9 cellular contexts compared by ENCODE assay signal in the genomic region with DNA sequence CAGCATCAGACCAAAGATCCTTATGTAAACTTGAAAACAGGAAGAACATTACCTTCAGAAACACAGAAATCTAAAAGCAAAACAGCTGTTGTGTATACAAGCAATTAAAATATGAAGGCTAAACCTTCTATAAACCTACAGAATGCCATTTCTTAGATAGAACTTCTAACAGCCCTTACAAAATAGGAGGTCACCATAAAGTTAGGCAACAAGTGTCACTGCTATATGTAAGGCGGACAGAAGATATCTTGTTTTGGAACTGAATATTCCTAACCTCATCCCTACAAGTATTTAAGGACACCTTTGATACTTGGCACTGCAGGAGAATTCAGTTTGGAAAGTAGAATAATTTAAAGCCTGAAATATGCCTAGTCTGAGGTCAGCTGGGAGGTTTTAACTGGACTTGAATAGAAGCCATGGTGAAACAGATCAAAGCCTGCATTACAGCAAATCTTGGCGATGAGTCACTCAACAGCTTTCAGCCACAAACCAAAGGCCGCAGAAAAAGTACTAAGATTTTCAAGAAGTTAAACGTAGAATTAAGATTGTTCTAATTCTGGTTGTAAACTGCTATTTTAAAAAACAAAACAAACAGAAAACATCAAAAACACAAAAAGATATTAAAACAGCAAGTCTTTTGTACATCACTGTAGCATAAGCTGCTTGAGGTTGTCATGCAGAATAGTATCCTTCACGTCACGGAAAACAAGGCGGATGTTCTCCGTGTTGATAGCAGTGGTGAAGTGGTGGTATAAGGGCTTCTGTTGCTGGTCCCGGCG. TPM values are rescaled to one million over a fixed set of nuclear protein-coding genes. Genes with fewer than 3 reads are reported as not detected.
A peak's percentile ranks its signal among the peaks of the same experiment; 100 is the strongest.
DNase-seq lines count a peak whose midpoint lies in the region; ATAC-seq, FAIRE-seq and TF ChIP-seq lines count a peak whose summit lies in the region.
"Had no signal": no experiment of that assay in that cellular context is flagged by ENCODE, and none has a peak within 500 bp of the region (broad histone marks: within the 10 kb centered on the region; RNA-seq: fewer than 3 reads in every experiment).

No MANE protein-coding gene starts in this region.

- no peak for TF ChIP-seq RAD21 in A549 (conservative IDR thresholded peaks at IDR 0.05 in 1 of 2, IDR thresholded peaks at IDR 0.05 in 1 of 2)

- H3K36me3 Mint-ChIP-seq in activated CD4-positive, alpha-beta memory T cell treated with anti-CD3 and anti-CD28 coated beads, Interleukin-2, amount 10 ng/mL, durations not matched to agents 7 days and 5 days (ENCODE audit: low read depth) = peaks cover 76% of the 10 kb centered on the region

- H3K27me3 Mint-ChIP-seq in activated CD4-positive, alpha-beta memory T cell treated with anti-CD3 and anti-CD28 coated beads, Interleukin-2, amount 10 ng/mL, durations not matched to agents 7 days and 5 days = no peaks in the 10 kb centered on the region

- H3K4me3 ChIP-seq in A549 = no peak overlapping the region
- H3K4me3 ChIP-seq in GM23248 = no peak overlapping the region
- H3K4me3 ChIP-seq in hepatocyte = no peak overlapping the region

- no peaks in the 10 kb centered on the region for H3K9me2 ChIP-seq in GM23248 (ENCODE audit: insufficient read depth)
- no peaks in the 10 kb centered on the region for H3K9me2 ChIP-seq in hepatocyte (replicated peaks; ENCODE audit: insufficient read depth)

- 83% methylated on average over 10 of the region's 10 CpGs for WGBS in A549 (ENCODE audit: missing lambda C conversion rate)
- 55 to 56% methylated on average over 10 of the region's 10 CpGs for WGBS in GM23248 (ENCODE audit: low coverage in 1 of 2, low lambda C conversion rate in 2 of 2, missing lambda C conversion rate in 2 of 2), 2 experiments
- 78% methylated on average over 10 of the region's 10 CpGs for WGBS in hepatocyte (ENCODE audit: low lambda C conversion rate, missing lambda C conversion rate)

- H3K36me3 ChIP-seq in GM23248 (ENCODE audit: low read depth) (peaks cover 13% of the 10 kb centered on the region; the same call in 1 of the 2 replicates), hepatocyte (replicated peaks; ENCODE audit: insufficient read depth, low read depth) (no peaks in the 10 kb centered on the region)

- TF ChIP-seq POLR2A in A549 (IDR thresholded peaks at IDR 0.05; ENCODE audit: low read length) = no peak
- no peak for TF ChIP-seq POLR2A in erythroblast (IDR thresholded peaks at IDR 0.05; ENCODE audit: low read length)

- H3K9me3 ChIP-seq in A549 = no peaks in the 10 kb centered on the region
- H3K9me3 ChIP-seq in GM23248 (ENCODE audit: low read depth) = no peaks in the 10 kb centered on the region
- H3K9me3 ChIP-seq in hepatocyte (ENCODE audit: low read depth) = no peaks in the 10 kb centered on the region

- no peak overlapping the region for H2AFZ ChIP-seq in GM23248
- no peak overlapping the region for H2AFZ ChIP-seq in hepatocyte

- peaks cover 31% of the 10 kb centered on the region for H3F3A ChIP-seq in GM23248 (ENCODE audit: insufficient read depth)

- H3K27ac ChIP-seq in A549 (no peak overlapping the region), GM23248 (no peak overlapping the region), hepatocyte (peak overlapping the region; percentile 61)

- no peak overlapping the region for H3K9ac ChIP-seq in GM23248

- peak overlapping the region; percentile 44 for H3K27ac Mint-ChIP-seq in activated CD4-positive, alpha-beta memory T cell treated with anti-CD3 and anti-CD28 coated beads, Interleukin-2, amount 10 ng/mL, durations not matched to agents 7 days and 5 days

- no peaks in the 10 kb centered on the region for H3K9me3 Mint-ChIP-seq in activated CD4-positive, alpha-beta memory T cell treated with anti-CD3 and anti-CD28 coated beads, Interleukin-2, amount 10 ng/mL, durations not matched to agents 7 days and 5 days

- POLR2A ChIA-PET in A549 (lab: Yijun Ruan, JAX) = interaction anchor here (1.8 kb wide), 1 partner anchor 38 kb away, joined by 4 read pairs; no protein-coding TSS in a partner anchor
- POLR2A ChIA-PET in activated CD4-positive, alpha-beta memory T cell treated with anti-CD3 and anti-CD28 coated beads, Interleukin-2, amount 10 ng/mL, durations not matched to agents 7 days and 5 days (lab: Charles Lee) = interaction anchor here (0.7 to 2.5 kb wide), 5 partner anchors 10 to 159 kb away, joined by 3 to 20 read pairs (median 3); no protein-coding TSS in a partner anchor

- TF ChIP-seq EP300 in A549 (IDR thresholded peaks at IDR 0.05) = no peak

- H3K4me3 Mint-ChIP-seq in activated CD4-positive, alpha-beta memory T cell treated with anti-CD3 and anti-CD28 coated beads, Interleukin-2, amount 10 ng/mL, durations not matched to agents 7 days and 5 days = no peak overlapping the region

- H3K27me3 ChIP-seq in GM23248 (replicated peaks; ENCODE audit: insufficient read depth) (no peaks in the 10 kb centered on the region), hepatocyte (no peaks in the 10 kb centered on the region)

- CTCF ChIA-PET in A549 (lab: Yijun Ruan, JAX) = interaction anchor here (1.0 to 1.6 kb wide), 5 partner anchors 9 to 124 kb away, joined by 3 to 6 read pairs (median 3); partner anchors contain the start of gene RGS9
- CTCF ChIA-PET in activated CD4-positive, alpha-beta memory T cell treated with anti-CD3 and anti-CD28 coated beads, Interleukin-2, amount 10 ng/mL, durations not matched to agents 7 days and 5 days (lab: Charles Lee) = interaction anchor here (1.3 kb wide), 1 partner anchor 87 kb away, joined by 5 read pairs; no protein-coding TSS in a partner anchor

- ATAC-seq in A549 (no peak), HG02588 (IDR thresholded peaks at IDR 0.05; ENCODE audit: unreplicated experiment) (no peak), HG02973 (IDR thresholded peaks at IDR 0.05; ENCODE audit: unreplicated experiment) (no peak)

- no peaks in the 10 kb centered on the region; the same call in 1 of the 2 replicates for H4K20me1 ChIP-seq in GM23248 (ENCODE audit: insufficient read depth)
- H4K20me1 ChIP-seq in hepatocyte (ENCODE audit: insufficient read depth, poor library complexity, severe bottlenecking) = peaks cover 10% of the 10 kb centered on the region

- in situ Hi-C loops in GM23248 (cut with MboI) = no loop called here

- FAIRE-seq in A549 (lab: Jason Lieb, UNC) = no peak

- H3K79me2 ChIP-seq in GM23248 (ENCODE audit: insufficient read depth) (peaks cover 87% of the 10 kb centered on the region), hepatocyte (peaks cover 78% of the 10 kb centered on the region)

- H3K4me2 ChIP-seq in A549 = peak overlapping the region; percentile 10; the same call in 2 of the 3 replicates
- H3K4me2 ChIP-seq in GM23248 (ENCODE audit: unreplicated experiment) = peak overlapping the region; percentile 59
- H3K4me2 ChIP-seq in hepatocyte = peak overlapping the region; percentile 28

- peaks cover 61% of the 10 kb centered on the region for H3K4me1 Mint-ChIP-seq in activated CD4-positive, alpha-beta memory T cell treated with anti-CD3 and anti-CD28 coated beads, Interleukin-2, amount 10 ng/mL, durations not matched to agents 7 days and 5 days

- peaks cover 42% of the 10 kb centered on the region for H3K4me1 ChIP-seq in A549
- H3K4me1 ChIP-seq in GM23248 (ENCODE audit: insufficient read depth) = peaks cover 32% of the 10 kb centered on the region
- peaks cover 18% of the 10 kb centered on the region for H3K4me1 ChIP-seq in hepatocyte (ENCODE audit: insufficient read depth)

- DNase-seq in A549 (ENCODE audit: low read depth in 1 of 2, low spot score in 1 of 2) (no peak), GM23248 (peak; percentile 94), hepatocyte (ENCODE audit: low spot score) (peak; percentile 33), cortex of kidney (lab: John Stamatoyannopoulos, UW) (no peak), erythroblast (lab: John Stamatoyannopoulos, UW) (no peak)
- DNase-seq in activated CD4-positive, alpha-beta memory T cell treated with anti-CD3 and anti-CD28 coated beads, Interleukin-2, amount 10 ng/mL, durations not matched to agents 7 days and 5 days = peak; percentile 58
- DNase-seq: occipital lobe had no signal

- no peak for TF ChIP-seq CTCF in A549 (IDR thresholded peaks at IDR 0.05)
- no peak for TF ChIP-seq CTCF in hepatocyte (IDR thresholded peaks at IDR 0.05; ENCODE audit: poor library complexity)

TF ChIP-seq in A549, 52 proteins besides CTCF, POLR2A, EP300 and RAD21:
- TF ChIP-seq NFE2L2 (conservative IDR thresholded peaks at IDR 0.05; ENCODE audit: low read length) (no peak), FOSL2 (IDR thresholded peaks at IDR 0.05) (no peak), FOSL2 (CRISPR knock-in tag; IDR thresholded peaks at IDR 0.05) (peak; percentile 53; the same call in 1 of the 2 replicates), JUNB (IDR thresholded peaks at IDR 0.05) (peak; percentile 43)

RNA-seq across cellular contexts. Expression of gene GNA13, which starts 42.7 kb away (rescaled TPM):
- 79.7 and 95.8 TPM in 2 replicates for polyA plus RNA-seq in A549 (2011; rRNA removed)
- polyA plus RNA-seq in A549 (2012; cell fraction: cytosol; rRNA removed) = 15.5 and 18.3 TPM in 2 replicates
- polyA plus RNA-seq in A549 (2012; cell fraction: nucleus; rRNA removed) = 7.2 and 10.1 TPM in 2 replicates
- polyA plus RNA-seq in A549 (2017; fragmentation: RNase III; extraction: RNeasy Plus Mini Kit Qiagen cat#74134 plus additional on column Dnase treatment) = 32.5 to 34.4 TPM (median 33.1 TPM) in 3 replicates
- 50.0 and 51.2 TPM in 2 replicates for polyA minus RNA-seq in A549 (2011; rRNA and poly(A)+ RNA removed)
- total RNA-seq in GM23248 (2014; rRNA removed; shearing (Covaris generic)) = 40.6 and 41.8 TPM in 2 replicates
- polyA plus RNA-seq in GM23248 (2016; fragmentation: Nextera tagmentation; extraction: Ambion mirVana) = 17.2 and 18.5 TPM in 2 replicates
- total RNA-seq in activated CD4-positive, alpha-beta memory T cell treated with anti-CD3 and anti-CD28 coated beads, Interleukin-2, amount 10 ng/mL, durations not matched to agents 7 days and 5 days = 10 to 100 TPM; 95.1 TPM
- total RNA-seq in hepatocyte = 67.6 and 69.5 TPM in 2 replicates
- 13.1 and 17.8 TPM in 2 replicates for polyA plus RNA-seq in hepatocyte

Comparison
In these comparisons a context has a peak if more than half of its experiments do, and no peak if none do; other contexts are left out.
1. DNase-seq: peak in GM23248 (single experiment), activated CD4-positive, alpha-beta memory T cell treated with anti-CD3 and anti-CD28 coated beads, Interleukin-2, amount 10 ng/mL, durations not matched to agents 7 days and 5 days (single experiment) and hepatocyte (single experiment); none in A549 (0 of 2), cortex of kidney (single experiment) and erythroblast (0 of 2).
2. Peak in every context shown above with its lines, with median percentiles within 50 percentile points of each other: H3K4me2 ChIP-seq.